ENCODE assay signal across 1 cellular context in the genomic region with DNA sequence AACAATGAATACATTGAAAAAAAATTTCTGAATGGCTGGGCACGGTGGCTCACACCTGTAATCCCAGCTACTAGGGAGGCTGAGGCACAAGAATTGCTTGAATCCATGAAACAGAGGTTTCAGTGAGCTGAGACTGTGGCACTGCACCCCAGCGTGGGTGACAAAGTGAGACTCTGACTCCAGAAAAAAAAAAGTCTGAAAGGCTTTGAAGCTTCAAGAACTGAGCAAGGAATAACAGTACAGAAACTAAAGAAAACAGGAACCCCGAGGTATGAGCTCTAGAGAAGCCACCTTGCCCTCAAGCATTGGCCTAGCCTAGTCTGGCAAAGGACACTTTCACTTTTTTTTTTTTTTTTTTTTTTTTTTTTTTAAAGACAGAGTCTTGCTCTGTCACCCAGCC.
TF ChIP-seq lines count a peak whose summit lies in the region.

No MANE protein-coding gene starts in this region.

TF ChIP-seq in HepG2, 621 proteins besides CTCF, POLR2A, EP300 and RAD21 (continued from another document):
- TF ChIP-seq ZNF770 (CRISPR knock-in tag; IDR thresholded peaks at IDR 0.05) (no peak), MIER3 (CRISPR knock-in tag; IDR thresholded peaks at IDR 0.05; ENCODE audit: borderline replicate concordance) (no peak)
